1 cellular context compared by ENCODE assay signal in the genomic region with DNA sequence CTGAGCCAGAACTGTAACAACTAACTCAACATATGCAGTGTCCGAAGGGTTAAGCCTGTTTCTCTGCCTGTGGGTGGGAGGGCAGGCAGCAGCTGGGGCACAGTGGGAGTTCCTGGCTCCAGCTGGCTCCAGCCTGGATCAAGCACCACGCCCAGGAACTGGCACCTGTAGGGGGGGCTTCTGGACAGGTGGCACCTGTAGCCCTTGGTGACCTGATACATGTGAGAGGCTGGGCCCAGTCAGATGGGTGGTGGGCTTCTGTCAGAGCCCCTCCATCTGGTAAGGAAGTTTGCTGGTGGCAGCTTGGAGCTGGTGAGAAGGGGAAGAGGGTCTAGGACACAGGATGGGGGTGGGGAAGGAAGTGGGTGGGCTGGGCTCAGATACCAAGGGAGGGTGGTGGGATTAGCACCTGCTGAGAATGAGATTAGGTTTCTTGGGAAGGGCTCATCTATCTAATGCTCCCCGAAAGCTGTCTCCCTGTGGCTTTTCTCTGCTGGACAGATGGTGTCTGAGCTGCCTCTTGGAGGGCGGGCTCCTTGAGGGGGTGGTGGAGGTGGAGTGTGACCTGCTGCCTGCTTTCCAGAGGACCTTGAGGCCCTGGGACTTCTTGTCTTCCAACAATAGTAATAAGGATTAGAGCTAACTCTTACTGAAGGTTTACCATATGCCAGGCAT.
TF ChIP-seq lines count a peak whose summit lies in the region.

No MANE protein-coding gene starts in this region.

TF ChIP-seq in IMR-90, 13 proteins besides CTCF, POLR2A, EP300 and RAD21 (continued from another document):
- TF ChIP-seq, protein P1, sequence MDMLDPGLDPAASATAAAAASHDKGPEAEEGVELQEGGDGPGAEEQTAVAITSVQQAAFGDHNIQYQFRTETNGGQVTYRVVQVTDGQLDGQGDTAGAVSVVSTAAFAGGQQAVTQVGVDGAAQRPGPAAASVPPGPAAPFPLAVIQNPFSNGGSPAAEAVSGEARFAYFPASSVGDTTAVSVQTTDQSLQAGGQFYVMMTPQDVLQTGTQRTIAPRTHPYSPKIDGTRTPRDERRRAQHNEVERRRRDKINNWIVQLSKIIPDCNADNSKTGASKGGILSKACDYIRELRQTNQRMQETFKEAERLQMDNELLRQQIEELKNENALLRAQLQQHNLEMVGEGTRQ (IDR thresholded peaks at IDR 0.05; ENCODE audit: low read depth, low read length) = no peak
- no peak for TF ChIP-seq MXI1 (IDR thresholded peaks at IDR 0.05; ENCODE audit: borderline replicate concordance, low read depth, low read length)
- no peak for TF ChIP-seq NFE2L2 (IDR thresholded peaks at IDR 0.05; ENCODE audit: low read depth, low read length)
- no peak for TF ChIP-seq MAFK (IDR thresholded peaks at IDR 0.05; ENCODE audit: low read depth, low read length)
- no peak for TF ChIP-seq RCOR1 (IDR thresholded peaks at IDR 0.05; ENCODE audit: insufficient replicate concordance, low read length)
- TF ChIP-seq BHLHE40 (IDR thresholded peaks at IDR 0.05; ENCODE audit: low read depth, low read length) = no peak
- no peak for TF ChIP-seq RFX5 (IDR thresholded peaks at IDR 0.05; ENCODE audit: low read depth, low read length)
- TF ChIP-seq CEBPB (IDR thresholded peaks at IDR 0.05; ENCODE audit: low read depth, low read length) = no peak
- TF ChIP-seq SMC3 (IDR thresholded peaks at IDR 0.05; ENCODE audit: low read depth, low read length) = no peak
- TF ChIP-seq CHD1 (IDR thresholded peaks at IDR 0.05; ENCODE audit: low read depth, low read length) = no peak
